Comparison of ENCODE assay signal across 10 cellular contexts in the genomic region with DNA sequence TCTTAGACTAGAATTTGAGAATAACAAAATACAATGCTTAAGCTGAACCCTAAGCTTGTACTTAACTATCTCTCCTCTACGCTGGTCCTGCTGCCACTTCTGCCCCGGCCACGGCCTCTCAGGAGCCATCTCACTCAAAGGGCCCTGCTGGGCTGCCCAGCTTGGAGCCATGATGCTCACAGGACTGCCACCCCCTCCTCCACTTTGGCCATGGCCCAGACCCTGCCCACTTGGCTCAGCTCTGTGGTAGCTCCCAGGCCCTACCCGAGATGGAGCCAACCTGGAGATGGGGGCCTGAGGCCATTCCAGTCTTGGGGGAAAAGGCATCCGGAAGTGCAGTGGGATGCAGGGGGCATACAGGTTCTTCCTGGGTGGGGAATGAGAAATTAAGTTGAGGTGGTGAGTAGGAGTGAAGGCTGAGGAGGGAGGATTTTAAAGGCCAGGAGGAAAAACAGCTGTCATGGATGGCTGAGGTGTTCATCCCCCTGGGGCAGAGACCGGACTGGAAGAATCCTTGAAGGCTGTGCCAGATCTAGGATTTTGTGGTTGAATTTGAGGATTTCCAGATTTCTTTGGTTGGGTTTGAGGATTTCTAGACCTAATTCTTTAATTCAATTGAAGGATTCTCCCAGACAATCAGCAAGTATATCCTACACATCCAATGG.
DNase-seq lines count a peak whose midpoint lies in the region; ATAC-seq lines count a peak whose summit lies in the region.
"Had no signal": no experiment of that assay in that cellular context is flagged by ENCODE, and none has a peak within 500 bp of the region (broad histone marks: within the 10 kb centered on the region; RNA-seq: fewer than 3 reads in every experiment).

No MANE protein-coding gene starts in this region.

- H3K36me3 Mint-ChIP-seq in T-helper 2 cell treated with Interferon-gamma antibody and Interleukin-4, amounts not matched to agents 5 μg/mL and 100 μg/mL, for 36 hours (ENCODE audit: low read depth), result peaks cover 52% of the 10 kb centered on the region
- peaks cover 66% of the 10 kb centered on the region for H3K36me3 Mint-ChIP-seq in effector memory CD8-positive, alpha-beta T cell (ENCODE audit: insufficient read depth)
- H3K36me3 Mint-ChIP-seq in stimulated activated effector memory CD8-positive, alpha-beta T cell treated with anti-CD3 and anti-CD28 coated beads, Interleukin-12 subunit alpha, Interleukin-12 subunit beta, amount 100 ng/mL, for 72 hours, result peaks cover 68% of the 10 kb centered on the region

- H3K4me3 Mint-ChIP-seq in T-helper 2 cell treated with Interferon-gamma antibody and Interleukin-4, amounts not matched to agents 5 μg/mL and 100 μg/mL, for 36 hours, result peak overlapping the region; percentile 87
- H3K4me3 Mint-ChIP-seq in effector memory CD8-positive, alpha-beta T cell, result peak overlapping the region; percentile 95 to 99
- H3K4me3 Mint-ChIP-seq in stimulated activated effector memory CD8-positive, alpha-beta T cell treated with anti-CD3 and anti-CD28 coated beads, Interleukin-12 subunit alpha, Interleukin-12 subunit beta, amount 100 ng/mL, for 72 hours, result peak overlapping the region; percentile 93

- no peak for ATAC-seq in effector memory CD8-positive, alpha-beta T cell (replicated peaks)
- no peak for ATAC-seq in stimulated activated effector memory CD8-positive, alpha-beta T cell treated with anti-CD3 and anti-CD28 coated beads, Interleukin-12 subunit alpha, Interleukin-12 subunit beta, amount 100 ng/mL, for 72 hours
- ATAC-seq in HG02623 (IDR thresholded peaks at IDR 0.05; ENCODE audit: unreplicated experiment), result no peak
- ATAC-seq: HCT116 had no signal

- no peaks in the 10 kb centered on the region for H3K27me3 Mint-ChIP-seq in T-helper 2 cell treated with Interferon-gamma antibody and Interleukin-4, amounts not matched to agents 5 μg/mL and 100 μg/mL, for 36 hours (ENCODE audit: low read depth)
- H3K27me3 Mint-ChIP-seq in effector memory CD8-positive, alpha-beta T cell, result no peaks in the 10 kb centered on the region

- no peaks in the 10 kb centered on the region for H3K9me3 Mint-ChIP-seq in T-helper 2 cell treated with Interferon-gamma antibody and Interleukin-4, amounts not matched to agents 5 μg/mL and 100 μg/mL, for 36 hours
- no peaks in the 10 kb centered on the region for H3K9me3 Mint-ChIP-seq in effector memory CD8-positive, alpha-beta T cell
- no peaks in the 10 kb centered on the region for H3K9me3 Mint-ChIP-seq in stimulated activated effector memory CD8-positive, alpha-beta T cell treated with anti-CD3 and anti-CD28 coated beads, Interleukin-12 subunit alpha, Interleukin-12 subunit beta, amount 100 ng/mL, for 72 hours

- peak overlapping the region; percentile 91 for H3K27ac Mint-ChIP-seq in T-helper 2 cell treated with Interferon-gamma antibody and Interleukin-4, amounts not matched to agents 5 μg/mL and 100 μg/mL, for 36 hours
- H3K27ac Mint-ChIP-seq in effector memory CD8-positive, alpha-beta T cell, result peak overlapping the region; percentile 85 to 93
- H3K27ac Mint-ChIP-seq in stimulated activated effector memory CD8-positive, alpha-beta T cell treated with anti-CD3 and anti-CD28 coated beads, Interleukin-12 subunit alpha, Interleukin-12 subunit beta, amount 100 ng/mL, for 72 hours, result peak overlapping the region; percentile 91

- H3K4me1 Mint-ChIP-seq in T-helper 2 cell treated with Interferon-gamma antibody and Interleukin-4, amounts not matched to agents 5 μg/mL and 100 μg/mL, for 36 hours (ENCODE audit: low read depth), result peaks cover 50% of the 10 kb centered on the region
- peaks cover 38% of the 10 kb centered on the region in 2 donors for H3K4me1 Mint-ChIP-seq in effector memory CD8-positive, alpha-beta T cell (ENCODE audit: low read depth in 2 of 2)
- peaks cover 52% of the 10 kb centered on the region for H3K4me1 Mint-ChIP-seq in stimulated activated effector memory CD8-positive, alpha-beta T cell treated with anti-CD3 and anti-CD28 coated beads, Interleukin-12 subunit alpha, Interleukin-12 subunit beta, amount 100 ng/mL, for 72 hours

- DNase-seq in T-helper 2 cell treated with Interferon-gamma antibody and Interleukin-4, amounts not matched to agents 5 μg/mL and 100 μg/mL, for 36 hours (ENCODE audit: low spot score), result no peak
- DNase-seq in T-helper 2 cell (no peak), NCI-H446 treated with DMSO at 0.1 percent for 48 hours (lab: John Stamatoyannopoulos, UW) (peak; percentile 31), NCI-H2081 (lab: John Stamatoyannopoulos, UW) (no peak), LoVo (ENCODE audit: low spot score) (no peak)
- no peak for DNase-seq in effector memory CD8-positive, alpha-beta T cell
- DNase-seq in stimulated activated effector memory CD8-positive, alpha-beta T cell treated with anti-CD3 and anti-CD28 coated beads, Interleukin-12 subunit alpha, Interleukin-12 subunit beta, amount 100 ng/mL, for 72 hours (ENCODE audit: low spot score in 2 of 2), result no peak
- DNase-seq: NCI-H1048 had no signal
